26 cellular contexts compared by ENCODE assay signal in genomic region chr9:95935861-95936578, GRCh38.
"Had no signal": no experiment of that assay in that cellular context is flagged by ENCODE, and none has a peak within 500 bp of the region (broad histone marks: within the 10 kb centered on the region; RNA-seq: fewer than 3 reads in every experiment).

No MANE protein-coding gene starts in this region.

- H3K36me3 ChIP-seq: breast epithelium had no signal

- ATAC-seq: SK-N-SH treated with all-trans-retinoic acid at 6 μM for 48 hours had no signal

- H3K9me3 ChIP-seq: Peyer's patch, SJCRH30 had no signal

- H3K27me3 ChIP-seq: breast epithelium, MG63, Peyer's patch, SJCRH30 had no signal

- H3K27me3 Mint-ChIP-seq: activated CD4-positive, alpha-beta memory T cell treated with anti-CD3 and anti-CD28 coated beads for 36 hours; activated CD4-positive, alpha-beta T cell treated with anti-CD3 and anti-CD28 coated beads, Interleukin-2, amount 10 ng/mL, durations not matched to agents 7 days and 5 days; activated naive CD4-positive, alpha-beta T cell treated with anti-CD3 and anti-CD28 coated beads, Interleukin-2, amount 10 ng/mL, durations not matched to agents 7 days and 5 days; activated naive CD8-positive, alpha-beta T cell treated with anti-CD3 and anti-CD28 coated beads, Interleukin-2, amount 10 ng/mL, durations not matched to agents 7 days and 5 days; IgD-negative memory B cell had no signal

- H3K4me1 Mint-ChIP-seq: activated CD4-positive, alpha-beta T cell treated with anti-CD3 and anti-CD28 coated beads, Interleukin-2, amount 10 ng/mL, durations not matched to agents 7 days and 5 days; activated naive CD4-positive, alpha-beta T cell treated with anti-CD3 and anti-CD28 coated beads, Interleukin-2, amount 10 ng/mL, durations not matched to agents 7 days and 5 days; activated naive CD8-positive, alpha-beta T cell treated with anti-CD3 and anti-CD28 coated beads, Interleukin-2, amount 10 ng/mL, durations not matched to agents 7 days and 5 days had no signal

- H3K4me3 Mint-ChIP-seq: activated CD4-positive, alpha-beta memory T cell treated with anti-CD3 and anti-CD28 coated beads for 36 hours; activated CD4-positive, alpha-beta T cell treated with anti-CD3 and anti-CD28 coated beads, Interleukin-2, amount 10 ng/mL, durations not matched to agents 7 days and 5 days; activated naive CD4-positive, alpha-beta T cell treated with anti-CD3 and anti-CD28 coated beads, Interleukin-2, amount 10 ng/mL, durations not matched to agents 7 days and 5 days; activated naive CD8-positive, alpha-beta T cell treated with anti-CD3 and anti-CD28 coated beads, Interleukin-2, amount 10 ng/mL, durations not matched to agents 7 days and 5 days; IgD-negative memory B cell had no signal

- H3K27ac ChIP-seq: breast epithelium, Peyer's patch, RWPE1, SJCRH30 had no signal

- H3K4me3 ChIP-seq: breast epithelium, MG63, Peyer's patch, SJCRH30 had no signal

- DNase-seq: activated CD4-positive, alpha-beta memory T cell treated with anti-CD3 and anti-CD28 coated beads for 36 hours; activated CD4-positive, alpha-beta T cell treated with anti-CD3 and anti-CD28 coated beads, Interleukin-2, amount 10 ng/mL, durations not matched to agents 7 days and 5 days; activated CD4-positive, CD25-positive, alpha-beta regulatory T cell; activated CD8-positive, alpha-beta memory T cell treated with anti-CD3 and anti-CD28 coated beads for 24 hours; activated gamma-delta T cell treated with Interleukin-2 at 50 U/mL for 16 hours; activated naive CD4-positive, alpha-beta T cell treated with anti-CD3 and anti-CD28 coated beads, Interleukin-2, amount 10 ng/mL, durations not matched to agents 7 days and 5 days; activated naive CD8-positive, alpha-beta T cell treated with anti-CD3 and anti-CD28 coated beads, Interleukin-2, amount 10 ng/mL, durations not matched to agents 7 days and 5 days; activated T-cell treated with anti-CD3 and anti-CD28 coated beads for 4 hours; activated T-cell treated with anti-CD3 and anti-CD28 coated beads, Interleukin-2, amount 50 U/mL, for 48 hours; aorta; caudate nucleus; KG1; MG63; NCI-H1105; NCI-H1436; NCI-H2029 treated with DMSO at 0.1 percent for 48 hours; NCI-H510A treated with DMSO at 0.1 percent for 48 hours; Peyer's patch; Right ventricle myocardium superior; SW 1271 had no signal

- H3K4me1 ChIP-seq: breast epithelium, Peyer's patch, SJCRH30 had no signal

- H3K27ac Mint-ChIP-seq: activated CD4-positive, alpha-beta memory T cell treated with anti-CD3 and anti-CD28 coated beads for 36 hours; activated CD4-positive, alpha-beta T cell treated with anti-CD3 and anti-CD28 coated beads, Interleukin-2, amount 10 ng/mL, durations not matched to agents 7 days and 5 days; activated naive CD4-positive, alpha-beta T cell treated with anti-CD3 and anti-CD28 coated beads, Interleukin-2, amount 10 ng/mL, durations not matched to agents 7 days and 5 days; activated naive CD8-positive, alpha-beta T cell treated with anti-CD3 and anti-CD28 coated beads, Interleukin-2, amount 10 ng/mL, durations not matched to agents 7 days and 5 days; activated T-helper 2 cell treated with anti-CD3 and anti-CD28 coated beads, Interferon-gamma antibody, Interleukin-2, Interleukin-4, amounts not matched to agents 10 μg/mL and 5 μg/mL and 100 μg/mL, durations not matched to agents 14 hours and 24 hours and 36 hours; IgD-negative memory B cell had no signal
